ENCODE assay signal across 8 cellular contexts in the genomic region with DNA sequence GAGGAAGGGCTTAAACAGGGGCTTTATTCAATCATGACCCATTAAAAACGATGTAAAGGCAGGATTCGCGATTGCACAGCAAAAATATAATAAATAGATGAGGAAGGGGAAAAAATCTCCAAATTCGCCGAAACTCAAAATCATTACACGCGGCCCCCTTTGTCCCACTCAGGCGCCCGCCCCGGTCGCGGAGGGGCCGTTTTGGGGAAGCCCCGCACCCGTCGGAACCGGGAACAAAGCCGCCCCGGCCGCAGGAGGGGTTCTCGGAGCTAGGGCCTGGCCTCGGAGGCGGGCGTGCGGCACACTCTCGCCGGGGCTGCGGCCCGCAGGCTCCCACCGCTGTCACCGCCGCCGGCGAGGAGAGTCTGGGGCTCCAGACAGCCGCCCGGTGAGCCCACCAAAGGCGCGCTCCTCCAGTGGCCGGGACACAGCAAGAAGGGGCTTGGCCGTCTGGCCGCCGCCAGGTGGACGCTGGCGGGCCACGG. TPM values are rescaled to one million over a fixed set of nuclear protein-coding genes. Genes with fewer than 3 reads are reported as not detected.
A peak's percentile ranks its signal among the peaks of the same experiment; 100 is the strongest.
DNase-seq lines count a peak whose midpoint lies in the region; ATAC-seq lines count a peak whose summit lies in the region.

No MANE protein-coding gene starts in this region.

- DNase-seq in Daoy (ENCODE audit: low read depth) (peak; percentile 27), NAMALWA (ENCODE audit: low spot score) (peak; percentile 54), globus pallidus (ENCODE audit: low spot score) (peak; percentile 40), posterior vena cava (ENCODE audit: low spot score) (peak; percentile 85), ecto neural progenitor cell (ENCODE audit: low spot score) (no peak), GM19240 (ENCODE audit: insufficient read length, low spot score) (no peak)
- DNase-seq in activated effector memory CD4-positive, alpha-beta T cell treated with Interleukin-2 at 50 U/mL for 16 hours: peak; percentile 20

- peak; percentile 24 for ATAC-seq in GM21825 (IDR thresholded peaks at IDR 0.05; ENCODE audit: unreplicated experiment)

- intact Hi-C loops in posterior vena cava (cut with DNase I): no loop called here

RNA-seq across cellular contexts. Expression of gene C16orf87, which starts 0.5 kb away (rescaled TPM):
- total RNA-seq in Daoy (2014; rRNA removed; shearing (Covaris generic)): 17.4 and 19.1 TPM in 2 replicates
- total RNA-seq in posterior vena cava: 1 to 10 TPM; 6.4 to 9.4 TPM

RNA-seq across cellular contexts. Expression of gene GPT2, which starts 53.7 kb away (rescaled TPM):
- 12.9 and 13.7 TPM in 2 replicates for total RNA-seq in Daoy (2014; rRNA removed; shearing (Covaris generic))
- total RNA-seq in posterior vena cava: 1 to 10 TPM; 3.3 to 4.5 TPM

Comparison
In these comparisons a context has a peak if more than half of its experiments do, and no peak if none do; other contexts are left out.
1. DNase-seq: peak in Daoy (single experiment), NAMALWA (single experiment), activated effector memory CD4-positive, alpha-beta T cell treated with Interleukin-2 at 50 U/mL for 16 hours (single experiment), globus pallidus (single experiment) and posterior vena cava (single experiment); none in ecto neural progenitor cell (single experiment) and GM19240 (single experiment).